15 cellular contexts compared by ENCODE assay signal in the genomic region with DNA sequence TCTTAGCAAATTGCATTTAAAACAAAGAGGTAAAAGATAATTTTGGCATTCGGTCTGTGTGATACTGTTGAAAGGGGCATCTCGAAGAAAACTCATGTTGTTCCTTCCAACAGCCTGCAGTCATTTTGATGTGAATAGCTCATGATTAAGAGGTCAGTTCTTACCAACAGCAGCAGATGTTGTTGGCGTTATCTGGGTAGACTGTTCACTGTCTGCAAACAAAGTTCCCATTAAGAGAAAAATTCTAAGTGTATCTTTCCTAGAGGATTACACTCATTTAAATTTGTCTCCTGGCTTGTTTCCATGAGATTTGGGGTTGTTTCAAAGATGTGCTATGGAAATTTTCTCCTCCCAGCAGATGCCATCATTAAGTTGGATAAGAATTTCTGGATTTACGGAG.
DNase-seq lines count a peak whose midpoint lies in the region; ATAC-seq and TF ChIP-seq lines count a peak whose summit lies in the region.
"Had no signal": no experiment of that assay in that cellular context is flagged by ENCODE, and none has a peak within 500 bp of the region (broad histone marks: within the 10 kb centered on the region; RNA-seq: fewer than 3 reads in every experiment).

No MANE protein-coding gene starts in this region.

- H3K4me3 ChIP-seq in GM23338 (no peak overlapping the region), endocrine pancreas (ENCODE audit: control insufficient read depth, insufficient read depth, low read length) (peak overlapping the region; percentile 19)

- H3K4me2 ChIP-seq in GM23338: no peak overlapping the region

- DNase-seq in GM23338 (ENCODE audit: low spot score) (no peak), NCI-H82 (lab: John Stamatoyannopoulos, UW) (peak; percentile 20), superior temporal gyrus (ENCODE audit: extremely low spot score) (peak; percentile 43), T-helper 17 cell (no peak), medulla oblongata (ENCODE audit: extremely low spot score) (no peak)
- DNase-seq: C1 segment of cervical spinal cord; CD4-positive, alpha-beta T cell; DND-41; GDM1; HCEC 1CT; HFFc6; IMR-90 had no signal

- no peak overlapping the region for H3K27ac Mint-ChIP-seq in GM23338
- H3K27ac Mint-ChIP-seq in T-helper 17 cell: no peak overlapping the region
- H3K27ac Mint-ChIP-seq: B cell; CD4-positive, alpha-beta T cell; HFFc6 had no signal

- H3K9me3 ChIP-seq in endocrine pancreas (ENCODE audit: control insufficient read depth, low read length) (no peaks in the 10 kb centered on the region), T-helper 17 cell (ENCODE audit: control insufficient read depth, low read length, poor library complexity, severe bottlenecking) (no peaks in the 10 kb centered on the region)

- H3K4me1 ChIP-seq in GM23338 (ENCODE audit: insufficient read depth) (no peaks in the 10 kb centered on the region), endocrine pancreas (ENCODE audit: control insufficient read depth, insufficient read depth, low read length) (peaks cover 7% of the 10 kb centered on the region)

- no peaks in the 10 kb centered on the region for H4K20me1 ChIP-seq in GM23338 (replicated peaks; ENCODE audit: insufficient read depth)

- no peak overlapping the region for H3K4me3 Mint-ChIP-seq in GM23338
- no peak overlapping the region for H3K4me3 Mint-ChIP-seq in T-helper 17 cell
- H3K4me3 Mint-ChIP-seq: B cell; CD4-positive, alpha-beta T cell; HFFc6 had no signal

- no peaks in the 10 kb centered on the region for H3K79me2 ChIP-seq in GM23338 (replicated peaks; ENCODE audit: insufficient read depth)

- H3K4me1 Mint-ChIP-seq in GM23338: no peaks in the 10 kb centered on the region
- no peaks in the 10 kb centered on the region for H3K4me1 Mint-ChIP-seq in T-helper 17 cell
- H3K4me1 Mint-ChIP-seq: B cell had no signal

- no peaks in the 10 kb centered on the region for H3F3A ChIP-seq in GM23338 (replicated peaks; ENCODE audit: low read depth)

- H3K36me3 Mint-ChIP-seq in GM23338 (ENCODE audit: low read depth) (no peaks in the 10 kb centered on the region), T-helper 17 cell (ENCODE audit: low read depth) (no peaks in the 10 kb centered on the region)

- H3K27me3 Mint-ChIP-seq in GM23338 (ENCODE audit: insufficient read depth, low read depth, poor library complexity) (no peaks in the 10 kb centered on the region), T-helper 17 cell (no peaks in the 10 kb centered on the region)
- H3K27me3 Mint-ChIP-seq: B cell; CD4-positive, alpha-beta T cell had no signal

- H3K36me3 ChIP-seq in GM23338 (ENCODE audit: insufficient read depth) (no peaks in the 10 kb centered on the region), endocrine pancreas (ENCODE audit: control insufficient read depth, insufficient read depth, low read length) (no peaks in the 10 kb centered on the region)

- H3K9me2 ChIP-seq in GM23338 (ENCODE audit: insufficient read depth): no peaks in the 10 kb centered on the region

- H3K27me3 ChIP-seq in GM23338 (ENCODE audit: insufficient read depth): no peaks in the 10 kb centered on the region
- H3K27me3 ChIP-seq in endocrine pancreas (ENCODE audit: control insufficient read depth, insufficient read depth, low read length): no peaks in the 10 kb centered on the region

- no peak overlapping the region for H3K27ac ChIP-seq in GM23338 (ENCODE audit: low read depth)

- H2AFZ ChIP-seq in GM23338: peak overlapping the region; percentile 45; the same call in 1 of the 2 replicates

- H3K9ac ChIP-seq in endocrine pancreas (ENCODE audit: control insufficient read depth, insufficient read depth, low read length): no peak overlapping the region

- H3K9me3 Mint-ChIP-seq in GM23338: no peaks in the 10 kb centered on the region
- H3K9me3 Mint-ChIP-seq: CD4-positive, alpha-beta T cell had no signal

- TF ChIP-seq CTCF in GM23338 (conservative IDR thresholded peaks at IDR 0.05; ENCODE audit: low read depth in 2 of 2): no peak

- ATAC-seq in GM23338 (no peak), T-helper 17 cell (no peak), esophagus mucosa (no peak)

TF ChIP-seq in GM23338, 12 proteins besides CTCF, POLR2A, EP300 and RAD21:
- TF ChIP-seq ZNF114 (CRISPR knock-in tag; IDR thresholded peaks at IDR 0.05) (no peak), CREB1 (CRISPR knock-in tag; IDR thresholded peaks at IDR 0.05; ENCODE audit: low read depth) (no peak), POLR2AphosphoS5 (IDR thresholded peaks at IDR 0.05; ENCODE audit: low read depth) (no peak), EZH2phosphoT487 (IDR thresholded peaks at IDR 0.05; ENCODE audit: unreplicated experiment) (no peak)

Comparison
In these comparisons a context has a peak if more than half of its experiments do, and no peak if none do; other contexts are left out.
1. DNase-seq: peak in NCI-H82 (single experiment) and superior temporal gyrus (single experiment); none in GM23338 (single experiment), T-helper 17 cell (0 of 3) and medulla oblongata (single experiment).